Comparison of ENCODE assay signal across 1 cellular context in genomic region chr9:9142001-9142400, GRCh38.
TF ChIP-seq lines count a peak whose summit lies in the region.

No MANE protein-coding gene starts in this region.

TF ChIP-seq in WTC11, 78 proteins besides CTCF, POLR2A, EP300 and RAD21 (continued from another document):
- TF ChIP-seq ARID4B (CRISPR knock-in tag; IDR thresholded peaks at IDR 0.05; ENCODE audit: borderline replicate concordance): no peak
- TF ChIP-seq ZNF396 (CRISPR knock-in tag; IDR thresholded peaks at IDR 0.05; ENCODE audit: borderline replicate concordance): no peak
